In the genomic region with DNA sequence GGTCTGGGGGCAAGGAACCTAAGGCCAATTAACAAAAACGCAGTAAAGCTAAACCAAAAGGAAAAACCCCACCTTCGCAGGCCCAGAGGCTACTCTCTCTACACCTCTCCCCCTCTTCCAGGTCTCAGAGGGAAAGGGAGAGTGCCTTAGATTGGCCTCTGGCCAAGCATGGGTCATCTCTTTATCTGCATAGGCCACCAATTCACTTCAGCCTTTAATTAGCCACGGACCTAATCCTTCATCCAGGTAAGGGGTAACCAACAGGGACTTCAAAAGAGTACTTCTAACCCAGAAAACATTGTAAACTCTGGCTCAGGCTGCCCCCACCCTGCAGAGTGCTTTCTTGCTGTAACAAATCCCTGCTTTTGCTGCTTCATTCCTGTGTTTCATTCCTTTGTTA, we compare ENCODE assay signal across 26 cellular contexts. TPM values are rescaled to one million over a fixed set of nuclear protein-coding genes. Genes with fewer than 3 reads are reported as not detected.
"Had no signal": no experiment of that assay in that cellular context is flagged by ENCODE, and none has a peak within 500 bp of the region (broad histone marks: within the 10 kb centered on the region; RNA-seq: fewer than 3 reads in every experiment).

No MANE protein-coding gene starts in this region.

- H3K9ac ChIP-seq: parathyroid adenoma had no signal

- H2AFZ ChIP-seq: parathyroid adenoma had no signal

- H3K79me2 ChIP-seq: parathyroid adenoma had no signal

- H3K27ac ChIP-seq: dorsolateral prefrontal cortex, parathyroid adenoma, right atrium auricular region, suprapubic skin, transverse colon, upper lobe of right lung, uterus had no signal

- DNase-seq: dorsolateral prefrontal cortex; effector CD4-positive, alpha-beta T cell; kidney; natural killer cell; stimulated activated CD4-positive, alpha-beta T cell treated with anti-CD3 and anti-CD28 coated beads, Interleukin-12 subunit alpha, Interleukin-12 subunit beta, amount 100 ng/mL, for 4 hours; stimulated activated CD4-positive, alpha-beta T cell treated with anti-CD3 and anti-CD28 coated beads, Interleukin-1b, Interleukin-23, amount 100 ng/mL, for 48 hours; stimulated activated CD4-positive, alpha-beta T cell treated with anti-CD3 and anti-CD28 coated beads, Interleukin-4, amount 100 ng/mL, for 1 hour; stimulated activated CD8-positive, alpha-beta memory T cell treated with anti-CD3 and anti-CD28 coated beads, Interleukin-4, amount 100 ng/mL, for 48 hours; stimulated activated naive CD4-positive, alpha-beta T cell; stimulated activated naive CD8-positive, alpha-beta T cell treated with anti-CD3 and anti-CD28 coated beads, Interleukin-15, amount 100 ng/mL, for 72 hours; transverse colon; upper lobe of right lung; uterus had no signal

- H3K4me1 ChIP-seq: parathyroid adenoma, right atrium auricular region, transverse colon, upper lobe of right lung, uterus had no signal

- H3K36me3 Mint-ChIP-seq: memory B cell, natural killer cell had no signal

- H3K9me3 ChIP-seq: right atrium auricular region, suprapubic skin, transverse colon, upper lobe of right lung, uterus had no signal

- H3K27ac Mint-ChIP-seq: memory B cell; natural killer cell; progenitor cell of endocrine pancreas; stimulated activated naive CD8-positive, alpha-beta T cell treated with anti-CD3 and anti-CD28 coated beads, Interleukin-15, amount 100 ng/mL, for 72 hours had no signal

- ATAC-seq: left lobe of liver; natural killer cell; sciatic nerve; stimulated activated naive CD8-positive, alpha-beta T cell treated with anti-CD3 and anti-CD28 coated beads, Interleukin-15, amount 100 ng/mL, for 72 hours; upper lobe of right lung had no signal

- H3K36me3 ChIP-seq: right atrium auricular region, suprapubic skin, transverse colon, upper lobe of right lung, uterus had no signal

- H3K4me1 Mint-ChIP-seq: memory B cell; natural killer cell; neural crest cell; stimulated activated naive CD8-positive, alpha-beta T cell treated with anti-CD3 and anti-CD28 coated beads, Interleukin-15, amount 100 ng/mL, for 72 hours had no signal

- H3K4me2 ChIP-seq: smooth muscle cell had no signal

- H3K27me3 ChIP-seq: dorsolateral prefrontal cortex, right atrium auricular region, suprapubic skin, transverse colon, upper lobe of right lung, uterus had no signal

- H3K27me3 Mint-ChIP-seq: stimulated activated naive CD8-positive, alpha-beta T cell treated with anti-CD3 and anti-CD28 coated beads, Interleukin-15, amount 100 ng/mL, for 72 hours had no signal

- H3K9me3 Mint-ChIP-seq: memory B cell; natural killer cell; neural crest cell; stimulated activated naive CD8-positive, alpha-beta T cell treated with anti-CD3 and anti-CD28 coated beads, Interleukin-15, amount 100 ng/mL, for 72 hours had no signal

- H3K4me3 ChIP-seq: dorsolateral prefrontal cortex, lung, right atrium auricular region, smooth muscle cell, suprapubic skin, transverse colon, upper lobe of right lung, uterus had no signal

- H3K4me3 Mint-ChIP-seq: memory B cell; natural killer cell; neural crest cell; stimulated activated naive CD8-positive, alpha-beta T cell treated with anti-CD3 and anti-CD28 coated beads, Interleukin-15, amount 100 ng/mL, for 72 hours had no signal

RNA-seq across cellular contexts. Expression of a gene that starts 9.4 kb away (rescaled TPM):
- total RNA-seq: glomerular endothelial cell, left lobe of liver, liver, mononuclear cell, natural killer cell, neural crest cell, right atrium auricular region, upper lobe of right lung had no signal
